ENCODE assay signal across 17 cellular contexts in the genomic region with DNA sequence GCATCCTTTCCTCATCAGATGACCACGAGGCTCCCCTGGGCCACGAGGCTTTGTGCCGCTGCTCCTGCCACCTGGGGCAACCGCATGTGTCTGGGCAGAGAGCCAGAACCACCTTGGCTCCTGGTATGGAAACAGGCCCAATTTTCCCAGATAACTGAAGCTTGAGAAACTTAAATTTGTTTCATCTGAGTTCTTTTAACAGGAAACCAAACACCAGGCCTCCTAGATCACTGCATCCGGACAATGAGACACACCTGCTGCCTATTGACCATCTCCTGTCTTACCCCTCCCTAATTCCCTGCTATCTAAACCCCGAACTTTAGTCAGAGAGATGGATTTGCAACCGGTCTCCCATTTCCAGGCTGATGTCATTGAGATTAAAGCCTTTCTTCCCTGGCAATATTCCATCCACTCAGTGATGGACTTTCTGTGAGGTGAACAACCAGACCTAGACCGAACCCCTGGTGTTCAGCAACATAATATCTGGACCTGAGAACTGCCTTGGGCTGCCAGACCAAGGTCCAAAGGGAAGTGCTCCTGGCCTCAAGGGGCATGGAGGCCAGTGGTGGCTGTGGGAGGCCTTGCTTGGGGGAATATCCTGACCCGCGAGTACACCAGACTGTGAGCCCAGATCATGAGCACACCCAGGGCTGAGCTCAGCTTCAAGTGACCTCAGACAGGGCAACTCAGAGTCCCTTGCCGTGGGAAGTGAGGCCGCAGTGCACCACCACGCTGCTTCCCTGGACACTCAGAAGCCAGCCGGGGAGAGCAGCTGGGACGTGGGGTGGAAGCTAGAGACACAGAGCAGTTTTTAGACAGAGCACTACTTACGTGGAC.
A peak's percentile ranks its signal among the peaks of the same experiment; 100 is the strongest.
DNase-seq lines count a peak whose midpoint lies in the region; ATAC-seq and TF ChIP-seq lines count a peak whose summit lies in the region.
"Had no signal": no experiment of that assay in that cellular context is flagged by ENCODE, and none has a peak within 500 bp of the region (broad histone marks: within the 10 kb centered on the region; RNA-seq: fewer than 3 reads in every experiment).

No MANE protein-coding gene starts in this region.

- TF ChIP-seq RAD21 in Ishikawa (IDR thresholded peaks at IDR 0.05; ENCODE audit: low read depth), result no peak

- no peak overlapping the region for H3K27ac ChIP-seq in RWPE2 (ENCODE audit: poor library complexity, severe bottlenecking)
- H3K27ac ChIP-seq in lower lobe of right lung, result no peak overlapping the region
- H3K27ac ChIP-seq in left ventricle myocardium inferior (replicated peaks), result no peak overlapping the region
- H3K27ac ChIP-seq: brain microvascular endothelial cell, gastroesophageal sphincter, testis had no signal

- peak; percentile 6; the same call in 1 of the 3 replicates for ATAC-seq in RWPE2 (ENCODE audit: low read depth)
- no peak for ATAC-seq in lower lobe of right lung
- no peak for ATAC-seq in activated T-cell treated with anti-CD3 and anti-CD28 coated beads, Interleukin-2, amount 50 U/mL, for 4 hours
- ATAC-seq: effector memory CD8-positive, alpha-beta T cell; gastroesophageal sphincter; T-cell had no signal

- H3K4me3 ChIP-seq in RWPE2 (ENCODE audit: severe bottlenecking) (no peak overlapping the region), lower lobe of right lung (no peak overlapping the region), left ventricle myocardium inferior (no peak overlapping the region)
- H3K4me3 ChIP-seq: gastroesophageal sphincter, testis had no signal

- DNase-seq in DMS79 (lab: John Stamatoyannopoulos, UW) (peak; percentile 51), RWPE2 (ENCODE audit: low spot score) (no peak), lower lobe of right lung (peak; percentile 35), amniotic stem cell (lab: John Stamatoyannopoulos, UW) (no peak), left ventricle myocardium inferior (no peak)
- DNase-seq in activated CD4-positive, alpha-beta T cell treated with anti-CD3 and anti-CD28 coated beads, Interleukin-2, amount 50 U/mL, for 1 hour, result no peak
- DNase-seq in activated T-cell treated with anti-CD3 and anti-CD28 coated beads, Interleukin-2, amount 50 U/mL, for 4 hours, result no peak
- DNase-seq: activated CD4-positive, alpha-beta T cell treated with anti-CD3 and anti-CD28 coated beads, Interleukin-2, amount 10 ng/mL, durations not matched to agents 24 days and 14 days; activated effector memory CD4-positive, alpha-beta T cell treated with Interleukin-2 at 50 U/mL for 16 hours; brain microvascular endothelial cell; CD4-positive, alpha-beta T cell; effector memory CD8-positive, alpha-beta T cell; T-cell; testis had no signal

- H3K4me1 Mint-ChIP-seq in activated T-cell treated with anti-CD3 and anti-CD28 coated beads, Interleukin-2, amount 50 U/mL, for 4 hours (ENCODE audit: low read depth), result no peaks in the 10 kb centered on the region
- H3K4me1 Mint-ChIP-seq: activated CD4-positive, alpha-beta T cell treated with anti-CD3 and anti-CD28 coated beads, Interleukin-2, amount 10 ng/mL, durations not matched to agents 24 days and 14 days; neural crest cell; T-cell had no signal

- H3K36me3 ChIP-seq in RWPE2 (ENCODE audit: low read depth), result no peaks in the 10 kb centered on the region
- no peaks in the 10 kb centered on the region for H3K36me3 ChIP-seq in lower lobe of right lung
- H3K36me3 ChIP-seq in left ventricle myocardium inferior, result no peaks in the 10 kb centered on the region
- H3K36me3 ChIP-seq: brain microvascular endothelial cell, gastroesophageal sphincter had no signal

- no peaks in the 10 kb centered on the region for H3K9me3 Mint-ChIP-seq in activated T-cell treated with anti-CD3 and anti-CD28 coated beads, Interleukin-2, amount 50 U/mL, for 4 hours
- H3K9me3 Mint-ChIP-seq: activated CD4-positive, alpha-beta T cell treated with anti-CD3 and anti-CD28 coated beads, Interleukin-2, amount 10 ng/mL, durations not matched to agents 24 days and 14 days; CD4-positive, alpha-beta T cell; effector memory CD8-positive, alpha-beta T cell; neural crest cell; T-cell had no signal

- H3K4me3 Mint-ChIP-seq in activated T-cell treated with anti-CD3 and anti-CD28 coated beads, Interleukin-2, amount 50 U/mL, for 4 hours, result no peak overlapping the region
- H3K4me3 Mint-ChIP-seq: activated CD4-positive, alpha-beta T cell treated with anti-CD3 and anti-CD28 coated beads, Interleukin-2, amount 10 ng/mL, durations not matched to agents 24 days and 14 days; CD4-positive, alpha-beta T cell; effector memory CD8-positive, alpha-beta T cell; neural crest cell; T-cell had no signal

- H3K36me3 Mint-ChIP-seq in activated T-cell treated with anti-CD3 and anti-CD28 coated beads, Interleukin-2, amount 50 U/mL, for 4 hours (ENCODE audit: insufficient read depth), result no peaks in the 10 kb centered on the region
- H3K36me3 Mint-ChIP-seq: T-cell had no signal

- H3K27me3 ChIP-seq in RWPE2 (ENCODE audit: insufficient read depth, poor library complexity, severe bottlenecking) (no peaks in the 10 kb centered on the region), lower lobe of right lung (ENCODE audit: low read depth) (no peaks in the 10 kb centered on the region), left ventricle myocardium inferior (ENCODE audit: low read depth) (no peaks in the 10 kb centered on the region)
- H3K27me3 ChIP-seq: brain microvascular endothelial cell, gastroesophageal sphincter, testis had no signal

- H3K4me1 ChIP-seq in RWPE2 (ENCODE audit: insufficient read depth, poor library complexity, severe bottlenecking) (peaks cover 11% of the 10 kb centered on the region), lower lobe of right lung (no peaks in the 10 kb centered on the region), left ventricle myocardium inferior (no peaks in the 10 kb centered on the region)
- H3K4me1 ChIP-seq: gastroesophageal sphincter, testis had no signal

- H3K27me3 Mint-ChIP-seq in activated T-cell treated with anti-CD3 and anti-CD28 coated beads, Interleukin-2, amount 50 U/mL, for 4 hours (ENCODE audit: low read depth), result no peaks in the 10 kb centered on the region
- H3K27me3 Mint-ChIP-seq: activated CD4-positive, alpha-beta T cell treated with anti-CD3 and anti-CD28 coated beads, Interleukin-2, amount 10 ng/mL, durations not matched to agents 24 days and 14 days; CD4-positive, alpha-beta T cell; T-cell had no signal

- H3K9me3 ChIP-seq in RWPE2 (ENCODE audit: severe bottlenecking) (no peaks in the 10 kb centered on the region), lower lobe of right lung (no peaks in the 10 kb centered on the region), left ventricle myocardium inferior (replicated peaks) (no peaks in the 10 kb centered on the region)
- H3K9me3 ChIP-seq: gastroesophageal sphincter, testis had no signal

- no peak for TF ChIP-seq CTCF in RWPE2 (IDR thresholded peaks at IDR 0.05; ENCODE audit: poor library complexity, severe bottlenecking)
- TF ChIP-seq CTCF in lower lobe of right lung (IDR thresholded peaks at IDR 0.05), result no peak
- TF ChIP-seq CTCF in left ventricle myocardium inferior (IDR thresholded peaks at IDR 0.05; ENCODE audit: borderline replicate concordance), result no peak

- TF ChIP-seq EP300 in Ishikawa (IDR thresholded peaks at IDR 0.05; ENCODE audit: borderline replicate concordance), result no peak

- intact Hi-C loops in lower lobe of right lung (cut with DNase I) (no loop called here), left ventricle myocardium inferior (cut with micrococcal nuclease) (no loop called here)

TF ChIP-seq in Ishikawa, 13 proteins besides CTCF, POLR2A, EP300 and RAD21:
- TF ChIP-seq CREB1 (IDR thresholded peaks at IDR 0.05; ENCODE audit: low read depth) (no peak), ZBTB7A (IDR thresholded peaks at IDR 0.05; ENCODE audit: low read depth) (no peak), TAF1 (IDR thresholded peaks at IDR 0.05; ENCODE audit: low read depth) (no peak), NFIC (IDR thresholded peaks at IDR 0.05) (peak; percentile 62), YY1 (IDR thresholded peaks at IDR 0.05; ENCODE audit: low read depth) (no peak), EGR1 (IDR thresholded peaks at IDR 0.05) (no peak), TCF12 (IDR thresholded peaks at IDR 0.05; ENCODE audit: low read depth) (no peak), CEBPB (IDR thresholded peaks at IDR 0.05) (no peak), TEAD4 (IDR thresholded peaks at IDR 0.05) (no peak)
- TF ChIP-seq, protein P1, sequence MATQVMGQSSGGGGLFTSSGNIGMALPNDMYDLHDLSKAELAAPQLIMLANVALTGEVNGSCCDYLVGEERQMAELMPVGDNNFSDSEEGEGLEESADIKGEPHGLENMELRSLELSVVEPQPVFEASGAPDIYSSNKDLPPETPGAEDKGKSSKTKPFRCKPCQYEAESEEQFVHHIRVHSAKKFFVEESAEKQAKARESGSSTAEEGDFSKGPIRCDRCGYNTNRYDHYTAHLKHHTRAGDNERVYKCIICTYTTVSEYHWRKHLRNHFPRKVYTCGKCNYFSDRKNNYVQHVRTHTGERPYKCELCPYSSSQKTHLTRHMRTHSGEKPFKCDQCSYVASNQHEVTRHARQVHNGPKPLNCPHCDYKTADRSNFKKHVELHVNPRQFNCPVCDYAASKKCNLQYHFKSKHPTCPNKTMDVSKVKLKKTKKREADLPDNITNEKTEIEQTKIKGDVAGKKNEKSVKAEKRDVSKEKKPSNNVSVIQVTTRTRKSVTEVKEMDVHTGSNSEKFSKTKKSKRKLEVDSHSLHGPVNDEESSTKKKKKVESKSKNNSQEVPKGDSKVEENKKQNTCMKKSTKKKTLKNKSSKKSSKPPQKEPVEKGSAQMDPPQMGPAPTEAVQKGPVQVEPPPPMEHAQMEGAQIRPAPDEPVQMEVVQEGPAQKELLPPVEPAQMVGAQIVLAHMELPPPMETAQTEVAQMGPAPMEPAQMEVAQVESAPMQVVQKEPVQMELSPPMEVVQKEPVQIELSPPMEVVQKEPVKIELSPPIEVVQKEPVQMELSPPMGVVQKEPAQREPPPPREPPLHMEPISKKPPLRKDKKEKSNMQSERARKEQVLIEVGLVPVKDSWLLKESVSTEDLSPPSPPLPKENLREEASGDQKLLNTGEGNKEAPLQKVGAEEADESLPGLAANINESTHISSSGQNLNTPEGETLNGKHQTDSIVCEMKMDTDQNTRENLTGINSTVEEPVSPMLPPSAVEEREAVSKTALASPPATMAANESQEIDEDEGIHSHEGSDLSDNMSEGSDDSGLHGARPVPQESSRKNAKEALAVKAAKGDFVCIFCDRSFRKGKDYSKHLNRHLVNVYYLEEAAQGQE (IDR thresholded peaks at IDR 0.05; ENCODE audit: low read depth), result no peak
- TF ChIP-seq, protein P2, sequence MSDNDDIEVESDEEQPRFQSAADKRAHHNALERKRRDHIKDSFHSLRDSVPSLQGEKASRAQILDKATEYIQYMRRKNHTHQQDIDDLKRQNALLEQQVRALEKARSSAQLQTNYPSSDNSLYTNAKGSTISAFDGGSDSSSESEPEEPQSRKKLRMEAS (IDR thresholded peaks at IDR 0.05), result peak; percentile 93

Comparison
In these comparisons a context has a peak if more than half of its experiments do, and no peak if none do; other contexts are left out.
1. DNase-seq: peak in DMS79 (single experiment) and lower lobe of right lung (single experiment); none in RWPE2 (single experiment), amniotic stem cell (single experiment), left ventricle myocardium inferior (single experiment), activated CD4-positive, alpha-beta T cell treated with anti-CD3 and anti-CD28 coated beads, Interleukin-2, amount 50 U/mL, for 1 hour (single experiment) and activated T-cell treated with anti-CD3 and anti-CD28 coated beads, Interleukin-2, amount 50 U/mL, for 4 hours (single experiment).